Comparison of ENCODE assay signal across 8 cellular contexts in genomic region chr1:2226525-2227340, GRCh38. TPM values are rescaled to one million over a fixed set of nuclear protein-coding genes. Genes with fewer than 3 reads are reported as not detected.
DNase-seq lines count a peak whose midpoint lies in the region; TF ChIP-seq lines count a peak whose summit lies in the region.

No MANE protein-coding gene starts in this region.

- WGBS in adrenal gland, 4 donors: 4 to 67% (median 20%) methylated on average over 5 to 72 of the region's 72 CpGs

- peak overlapping the region; percentile 90 to 95 for H3K9ac ChIP-seq in stomach smooth muscle (ENCODE audit: low read length in 2 of 2)

- H3K36me3 ChIP-seq in adrenal gland (replicated peaks in 1 of 2) (no peaks in the 10 kb centered on the region), stomach smooth muscle (ENCODE audit: control insufficient read depth in 2 of 2, insufficient read depth in 2 of 2, low read length in 2 of 2) (no peaks in the 10 kb centered on the region)

- TF ChIP-seq CTCF in AG10803 (conservative IDR thresholded peaks at IDR 0.05; ENCODE audit: low read length) (no peak), HFF-Myc (IDR thresholded peaks at IDR 0.05; ENCODE audit: low read depth, low read length, missing control alignments) (no peak), adrenal gland (IDR thresholded peaks at IDR 0.05) (no peak), GM13977 (IDR thresholded peaks at IDR 0.05; ENCODE audit: extremely low read depth, insufficient read depth, missing control alignments) (no peak)

- H3K27me3 ChIP-seq in adrenal gland (no peaks in the 10 kb centered on the region), stomach smooth muscle (ENCODE audit: control insufficient read depth in 1 of 2, insufficient read depth in 2 of 2, low read length in 2 of 2) (no peaks in the 10 kb centered on the region)

- H3K27ac ChIP-seq in adrenal gland (peak overlapping the region in 4 of 5 donors; percentile 95 to 100 (median 96)), stomach smooth muscle (ENCODE audit: low read length) (peak overlapping the region; percentile 81)

- intact Hi-C loops in adrenal gland (cut with DNase I): no loop called here

- in situ Hi-C loops in GM13977 (cut with MboI; ENCODE audit: low pct_unique_long_range_greater_than_20kb, low sequenced_read_pairs, unreplicated experiment): no loop called here

- no peaks in the 10 kb centered on the region for H3K9me3 ChIP-seq in adrenal gland (replicated peaks in 1 of 3)
- H3K9me3 ChIP-seq in stomach smooth muscle (ENCODE audit: control insufficient read depth in 2 of 2, low read length in 2 of 2): no peaks in the 10 kb centered on the region

- H3K4me3 ChIP-seq in AG10803 (ENCODE audit: low read length) (peak overlapping the region; percentile 75), HFF-Myc (replicated peaks; ENCODE audit: low read depth, low read length) (peak overlapping the region; percentile 53), adrenal gland (peak overlapping the region in 2 of 4 donors; percentile 59 to 93), stomach smooth muscle (ENCODE audit: low read length in 2 of 2) (peak overlapping the region; percentile 59 to 79)

- TF ChIP-seq POLR2A in adrenal gland (IDR thresholded peaks at IDR 0.05): no peak

- no peak for DNase-seq in AG10803 (ENCODE audit: low read depth)
- no peak for DNase-seq in HFF-Myc (ENCODE audit: extremely low read depth, low read depth)
- peak in 5 of 7 donors; percentile 37 to 71 (median 45) for DNase-seq in adrenal gland
- peak; percentile 61 for DNase-seq in iPS-NIHi11 (ENCODE audit: low spot score)
- DNase-seq in SKM-1 treated with dmso at 0.1 percent for 144 hours (lab: John Stamatoyannopoulos, UW; ENCODE audit: unreplicated experiment): no peak
- no peak for DNase-seq in GM13977 (ENCODE audit: low spot score)
- no peak for DNase-seq in kidney glomerular epithelial cell (lab: John Stamatoyannopoulos, UW)

- peaks cover 29 to 30% of the 10 kb centered on the region in 2 donors for H3K4me1 ChIP-seq in adrenal gland (replicated peaks in 1 of 2)
- H3K4me1 ChIP-seq in stomach smooth muscle (ENCODE audit: control insufficient read depth, insufficient read depth, low read length): peaks cover 28% of the 10 kb centered on the region

RNA-seq across cellular contexts. Expression of gene SKI, which starts 1.4 kb away (rescaled TPM):
- total RNA-seq in adrenal gland: 10 to 100 TPM; 30.6 to 53.6 (median 43.7) TPM
- polyA plus RNA-seq in adrenal gland: 10 to 100 TPM in 2 of 3 donors, 1 to 10 TPM in 1; 9.4 to 21.2 (median 10.8) TPM

RNA-seq across cellular contexts. Expression of gene FAAP20, which starts 32.2 kb away (rescaled TPM):
- total RNA-seq in adrenal gland: 100 to 1,000 TPM in 1 of 8 donors, 10 to 100 TPM in 7; 26.4 to 106 (median 62.0) TPM
- 100 to 1,000 TPM in 2 of 3 donors, 1 to 10 TPM in 1; 2.7 to 185 (median 160) TPM for polyA plus RNA-seq in adrenal gland

Comparison
In these comparisons a context has a peak if more than half of its experiments do, and no peak if none do; other contexts are left out.
1. DNase-seq: peak in adrenal gland (5 of 7) and iPS-NIHi11 (single experiment); none in AG10803 (single experiment), HFF-Myc (single experiment), SKM-1 treated with dmso at 0.1 percent for 144 hours (single experiment), GM13977 (single experiment) and kidney glomerular epithelial cell (single experiment).